In genomic region chr5:56298329-56298962, GRCh38 we compare ENCODE assay signal across 19 cellular contexts.
"Had no signal": no experiment of that assay in that cellular context is flagged by ENCODE, and none has a peak within 500 bp of the region (broad histone marks: within the 10 kb centered on the region; RNA-seq: fewer than 3 reads in every experiment).

No MANE protein-coding gene starts in this region.

- H3K27ac ChIP-seq: esophagus squamous epithelium, thyroid gland had no signal

- DNase-seq: activated CD4-positive, alpha-beta T cell treated with anti-CD3 and anti-CD28 coated beads for 1 hour; activated CD4-positive, alpha-beta T cell treated with anti-CD3 and anti-CD28 coated beads, Interleukin-2, amount 50 U/mL, for 1 hour; activated CD8-positive, alpha-beta memory T cell treated with anti-CD3 and anti-CD28 coated beads for 24 hours; activated CD8-positive, alpha-beta memory T cell treated with anti-CD3 and anti-CD28 coated beads, Interleukin-2, amount 50 U/mL, for 4 hours; activated naive CD4-positive, alpha-beta T cell treated with Interleukin-2 at 50 U/mL for 16 hours; activated naive CD8-positive, alpha-beta T cell treated with anti-CD3 and anti-CD28 coated beads for 36 hours; activated T-cell treated with anti-CD3 and anti-CD28 coated beads, Interleukin-2, amount 50 U/mL, for 4 hours; amniotic stem cell; cerebellar nuclear complex; esophagus squamous epithelium; mesendoderm; naive B cell; nucleus accumbens; retina; stimulated activated CD4-positive, alpha-beta T cell treated with anti-CD3 and anti-CD28 coated beads, Interleukin-4, amount 100 ng/mL, for 24 hours; stimulated activated naive CD8-positive, alpha-beta T cell treated with anti-CD3 and anti-CD28 coated beads, Interleukin-15, Interleukin-2, amounts not matched to agents 100 U/mL and 50 U/mL, for 24 hours; T-helper 9 cell; thyroid gland had no signal

- H3K9me3 ChIP-seq: esophagus squamous epithelium, thyroid gland had no signal

- H3K4me3 ChIP-seq: coronary artery, esophagus squamous epithelium, thyroid gland had no signal

- H3K27me3 ChIP-seq: esophagus squamous epithelium, thyroid gland had no signal

- ATAC-seq: activated T-cell treated with anti-CD3 and anti-CD28 coated beads, Interleukin-2, amount 50 U/mL, for 4 hours; stimulated activated naive CD8-positive, alpha-beta T cell treated with anti-CD3 and anti-CD28 coated beads, Interleukin-15, Interleukin-2, amounts not matched to agents 100 U/mL and 50 U/mL, for 24 hours had no signal

- H3K36me3 ChIP-seq: esophagus squamous epithelium, thyroid gland had no signal
